In the genomic region with DNA sequence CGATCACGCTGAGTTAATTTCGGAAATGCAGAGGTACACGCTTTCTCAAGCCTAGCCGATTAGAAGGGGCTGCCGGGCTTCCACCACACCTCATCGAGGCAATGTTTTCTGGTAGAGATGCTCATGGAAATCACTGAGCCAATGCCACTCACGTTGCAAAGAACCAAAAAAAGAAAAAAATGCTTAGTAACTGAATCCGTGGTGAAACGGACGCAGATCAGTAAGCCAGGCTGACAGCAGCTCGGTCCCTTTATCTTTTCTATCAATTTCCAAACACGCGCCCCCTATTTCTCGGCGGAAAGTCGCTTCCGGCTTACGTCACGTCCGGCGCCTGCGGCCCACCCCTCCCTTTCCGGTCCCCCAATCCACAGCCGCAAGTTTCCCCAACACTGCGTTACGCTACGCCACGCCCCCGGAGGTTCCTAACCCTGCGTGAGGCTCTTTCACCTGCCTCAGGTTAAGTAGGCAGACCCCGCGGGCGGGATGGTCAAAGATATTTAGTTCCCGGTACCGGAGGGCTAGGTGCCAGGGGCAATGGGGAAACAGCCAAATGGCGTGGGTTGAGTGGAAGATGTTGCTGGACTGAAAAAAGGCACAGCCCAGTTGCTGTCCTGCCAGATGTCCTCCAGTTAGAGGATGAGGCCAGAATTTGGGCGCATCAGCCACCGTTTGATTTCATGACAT, we compare ENCODE assay signal across 8 cellular contexts. TPM values are rescaled to one million over a fixed set of nuclear protein-coding genes. Genes with fewer than 3 reads are reported as not detected.
A peak's percentile ranks its signal among the peaks of the same experiment; 100 is the strongest.
DNase-seq lines count a peak whose midpoint lies in the region; ATAC-seq and TF ChIP-seq lines count a peak whose summit lies in the region.

NSUN6 (minus strand) TSS at position 264 of the 684 bp plus-strand sequence. CDS start 384 bp downstream, outside the sequence.

- peak; percentile 93 for ATAC-seq in HG03378 (IDR thresholded peaks at IDR 0.05; ENCODE audit: unreplicated experiment)

- peak within 1 kb of the TSS; percentile 95 for H3K27ac Mint-ChIP-seq in activated CD4-positive, alpha-beta T cell treated with anti-CD3 and anti-CD28 coated beads, Interleukin-2, amount 10 ng/mL, durations not matched to agents 24 days and 14 days

- TF ChIP-seq CTCF in BE2C (IDR thresholded peaks at IDR 0.05; ENCODE audit: low read depth, low read length) = no peak

- peaks cover 27% of the 10 kb centered on the region for H3K36me3 Mint-ChIP-seq in activated CD4-positive, alpha-beta T cell treated with anti-CD3 and anti-CD28 coated beads, Interleukin-2, amount 10 ng/mL, durations not matched to agents 24 days and 14 days (ENCODE audit: low read depth)

- peaks cover 2% of the 10 kb centered on the region for H3K27me3 Mint-ChIP-seq in activated CD4-positive, alpha-beta T cell treated with anti-CD3 and anti-CD28 coated beads, Interleukin-2, amount 10 ng/mL, durations not matched to agents 24 days and 14 days

- peak within 1 kb of the TSS; percentile 95 for H3K4me3 Mint-ChIP-seq in activated CD4-positive, alpha-beta T cell treated with anti-CD3 and anti-CD28 coated beads, Interleukin-2, amount 10 ng/mL, durations not matched to agents 24 days and 14 days

- peaks cover 6% of the 10 kb centered on the region for H3K36me3 ChIP-seq in BE2C

- H3K4me3 ChIP-seq in BE2C (ENCODE audit: low read depth, low read length) = peak within 1 kb of the TSS; percentile 89

- intact Hi-C loops in activated CD4-positive, alpha-beta T cell treated with anti-CD3 and anti-CD28 coated beads, Interleukin-2, amount 10 ng/mL, durations not matched to agents 24 days and 14 days (cut with micrococcal nuclease) = loop anchor here (1.0 to 10.0 kb wide), 5 partner anchors 8 to 1627 kb away; partner anchors contain the start of genes ARL5B, STAM and TRDMT1

- DNase-seq in BE2C = peak; percentile 84
- DNase-seq in NCI-H526 (lab: John Stamatoyannopoulos, UW) = peak; percentile 58 to 87
- DNase-seq in activated CD4-positive, alpha-beta T cell treated with anti-CD3 and anti-CD28 coated beads, Interleukin-2, amount 10 ng/mL, durations not matched to agents 24 days and 14 days = peak; percentile 98
- DNase-seq in cortex of kidney (lab: John Stamatoyannopoulos, UW) = peak; percentile 20
- peak; percentile 95 for DNase-seq in left kidney (ENCODE audit: low read depth, low spot score)
- DNase-seq in stimulated activated CD4-positive, alpha-beta T cell treated with anti-CD3 and anti-CD28 coated beads, Interleukin-2, amount 100 ng/mL, for 48 hours = peak; percentile 83 to 86

- no peaks in the 10 kb centered on the region for H3K4me1 ChIP-seq in BE2C

- no peaks in the 10 kb centered on the region for H3K9me3 Mint-ChIP-seq in activated CD4-positive, alpha-beta T cell treated with anti-CD3 and anti-CD28 coated beads, Interleukin-2, amount 10 ng/mL, durations not matched to agents 24 days and 14 days

- peaks cover 36% of the 10 kb centered on the region for H3K4me1 Mint-ChIP-seq in activated CD4-positive, alpha-beta T cell treated with anti-CD3 and anti-CD28 coated beads, Interleukin-2, amount 10 ng/mL, durations not matched to agents 24 days and 14 days

- no peaks in the 10 kb centered on the region for H3K9me3 ChIP-seq in BE2C

- TF ChIP-seq POLR2A in GM19099 (IDR thresholded peaks at IDR 0.05; ENCODE audit: extremely low read depth, insufficient read length, low read depth) = peak; percentile 83

- H3K27me3 ChIP-seq in BE2C = no peaks in the 10 kb centered on the region

RNA-seq across cellular contexts. Expression of gene NSUN6, which starts in this region (rescaled TPM):
- polyA plus RNA-seq in BE2C (2012; ENCODE audit: insufficient read depth, insufficient read length, low read depth) = 15.6 TPM
- 15.0 and 17.8 TPM in 2 replicates for total RNA-seq in activated CD4-positive, alpha-beta T cell treated with anti-CD3 and anti-CD28 coated beads, Interleukin-2, amount 10 ng/mL, durations not matched to agents 24 days and 14 days

Comparison
In these comparisons a context has a peak if more than half of its experiments do, and no peak if none do; other contexts are left out.
1. Peak in every context shown above with its lines: DNase-seq, ATAC-seq and H3K4me3 ChIP-seq.
2. DNase-seq: peak in every context shown above with its lines; median percentile 98 in activated CD4-positive, alpha-beta T cell treated with anti-CD3 and anti-CD28 coated beads, Interleukin-2, amount 10 ng/mL, durations not matched to agents 24 days and 14 days; 95 in left kidney; 84 in stimulated activated CD4-positive, alpha-beta T cell treated with anti-CD3 and anti-CD28 coated beads, Interleukin-2, amount 100 ng/mL, for 48 hours; 84 in BE2C; 72 in NCI-H526; 20 in cortex of kidney.